Comparison of ENCODE assay signal across 15 cellular contexts in genomic region chr4:169439244-169439643, GRCh38.
A peak's percentile ranks its signal among the peaks of the same experiment; 100 is the strongest.
DNase-seq lines count a peak whose midpoint lies in the region; ATAC-seq, FAIRE-seq and TF ChIP-seq lines count a peak whose summit lies in the region.
"Had no signal": no experiment of that assay in that cellular context is flagged by ENCODE, and none has a peak within 500 bp of the region (broad histone marks: within the 10 kb centered on the region; RNA-seq: fewer than 3 reads in every experiment).

No MANE protein-coding gene starts in this region.

- H3K4me1 ChIP-seq in left ventricle myocardium inferior (peaks cover 31% of the 10 kb centered on the region), pancreas (peaks cover 21 to 26% (median 22%) of the 10 kb centered on the region in 3 donors)
- H3K4me1 ChIP-seq: SJSA1 had no signal

- peaks cover 15% of the 10 kb centered on the region for H3K9me3 ChIP-seq in left ventricle myocardium inferior (replicated peaks)
- H3K9me3 ChIP-seq in pancreas, result peaks cover 0 to 6% (median 0%) of the 10 kb centered on the region in 4 donors
- H3K9me3 ChIP-seq: SJSA1 had no signal

- no peak overlapping the region for H3K4me3 ChIP-seq in left ventricle myocardium inferior
- H3K4me3 ChIP-seq in pancreas, result no peak overlapping the region
- H3K4me3 ChIP-seq: SJSA1 had no signal

- TF ChIP-seq CTCF in left ventricle myocardium inferior (IDR thresholded peaks at IDR 0.05; ENCODE audit: borderline replicate concordance), result no peak
- no peak for TF ChIP-seq CTCF in pancreas (IDR thresholded peaks at IDR 0.05)

- TF ChIP-seq POLR2A in GM12892 (IDR thresholded peaks at IDR 0.05; ENCODE audit: low read depth, low read length), result no peak

- FAIRE-seq in GM12892 (lab: Jason Lieb, UNC) (peak; percentile 51), pancreas (lab: Jason Lieb, UNC) (peak; percentile 9)
- FAIRE-seq: H1 had no signal

- DNase-seq in GM12892 (ENCODE audit: insufficient read length), result no peak
- DNase-seq in brain pericyte (ENCODE audit: low read depth, low spot score), result peak; percentile 63
- DNase-seq in left ventricle myocardium inferior, result no peak
- DNase-seq in pancreas, result no peak
- no peak for DNase-seq in mucosa of gallbladder (ENCODE audit: low spot score)
- DNase-seq in activated CD8-positive, alpha-beta memory T cell treated with anti-CD3 and anti-CD28 coated beads, Interleukin-2, amount 50 U/mL, for 48 hours, result no peak
- no peak for DNase-seq in ecto neural progenitor cell (ENCODE audit: low spot score)
- DNase-seq in stimulated activated CD4-positive, alpha-beta T cell treated with anti-CD3 and anti-CD28 coated beads, Interleukin-4, amount 100 ng/mL, for 1 hour, result no peak
- DNase-seq: C1 segment of cervical spinal cord; effector memory CD8-positive, alpha-beta T cell; MM.1S; stimulated activated CD4-positive, alpha-beta T cell treated with anti-CD3 and anti-CD28 coated beads, Interleukin-4, amount 100 ng/mL, for 4 hours; stimulated activated naive CD4-positive, alpha-beta T cell treated with Interleukin-2 at 50 U/mL for 16 hours had no signal

- peak overlapping the region; percentile 6 for H3K27ac ChIP-seq in left ventricle myocardium inferior (replicated peaks)
- peak overlapping the region in 2 of 4 donors; percentile 27 to 41 for H3K27ac ChIP-seq in pancreas
- H3K27ac ChIP-seq: SJSA1 had no signal

- 6 to 12% methylated on average over 1 of the region's 1 CpG for WGBS in pancreas, 2 donors

- H3K36me3 ChIP-seq in left ventricle myocardium inferior, result peaks cover 10% of the 10 kb centered on the region
- no peaks in the 10 kb centered on the region for H3K36me3 ChIP-seq in pancreas
- H3K36me3 ChIP-seq: SJSA1 had no signal

- peak; percentile 53 to 90 (median 86) for ATAC-seq in pancreas
- ATAC-seq: effector memory CD8-positive, alpha-beta T cell had no signal

- H3K27me3 ChIP-seq in left ventricle myocardium inferior (ENCODE audit: low read depth) (no peaks in the 10 kb centered on the region), pancreas (no peaks in the 10 kb centered on the region)
- H3K27me3 ChIP-seq: SJSA1 had no signal

- intact Hi-C loops in left ventricle myocardium inferior (cut with micrococcal nuclease), result no loop called here
- intact Hi-C loops in pancreas (cut with DNase I), result no loop called here
